In genomic region chr1:25238046-25238445, GRCh38 we compare ENCODE assay signal across 21 cellular contexts. TPM values are rescaled to one million over a fixed set of nuclear protein-coding genes. Genes with fewer than 3 reads are reported as not detected.
DNase-seq lines count a peak whose midpoint lies in the region; ATAC-seq and TF ChIP-seq lines count a peak whose summit lies in the region.
"Had no signal": no experiment of that assay in that cellular context is flagged by ENCODE, and none has a peak within 500 bp of the region (broad histone marks: within the 10 kb centered on the region; RNA-seq: fewer than 3 reads in every experiment).

No MANE protein-coding gene starts in this region.

- no peaks in the 10 kb centered on the region for H3K9me3 Mint-ChIP-seq in natural killer cell
- no peaks in the 10 kb centered on the region for H3K9me3 Mint-ChIP-seq in natural killer cell treated with Interleukin-12 subunit alpha and Interleukin-12 subunit beta and Interleukin-15 and Interleukin-18, amount 100 ng/mL, for 72 hours
- no peaks in the 10 kb centered on the region for H3K9me3 Mint-ChIP-seq in mesothelial cell of epicardium
- H3K9me3 Mint-ChIP-seq: T-helper 1 cell treated with Interleukin-12 subunit alpha and Interleukin-12 subunit beta and Interleukin-4 antibody, amounts not matched to agents 30 μg/mL and 1 μg/mL, for 36 hours had no signal

- no peak overlapping the region for H3K4me3 ChIP-seq in OCI-LY1 (ENCODE audit: low read depth, low read length, poor library complexity, severe bottlenecking)
- H3K4me3 ChIP-seq in colonic mucosa, result no peak overlapping the region
- H3K4me3 ChIP-seq: sigmoid colon, tibial nerve had no signal

- H3K4me1 Mint-ChIP-seq in natural killer cell (peaks cover 19 to 24% of the 10 kb centered on the region in 2 donors), mesothelial cell of epicardium (peaks cover 12% of the 10 kb centered on the region)
- peaks cover 17 to 28% of the 10 kb centered on the region in 2 donors for H3K4me1 Mint-ChIP-seq in natural killer cell treated with Interleukin-12 subunit alpha and Interleukin-12 subunit beta and Interleukin-15 and Interleukin-18, amount 100 ng/mL, for 72 hours (ENCODE audit: low read depth in 2 of 2)

- H3K27ac ChIP-seq in OCI-LY1 (ENCODE audit: low read depth, low read length, poor library complexity, severe bottlenecking) (peak overlapping the region; percentile 86), colonic mucosa (no peak overlapping the region)

- intact Hi-C loops in natural killer cell (cut with micrococcal nuclease), result no loop called here
- intact Hi-C loops in colonic mucosa (cut with DNase I), result no loop called here

- H3K79me2 ChIP-seq in OCI-LY1 (ENCODE audit: insufficient read depth, low read length), result no peaks in the 10 kb centered on the region

- H4K20me1 ChIP-seq in OCI-LY1 (ENCODE audit: insufficient read depth, low read length), result no peaks in the 10 kb centered on the region

- peak overlapping the region; percentile 6 for H3K4me3 Mint-ChIP-seq in natural killer cell
- no peak overlapping the region for H3K4me3 Mint-ChIP-seq in natural killer cell treated with Interleukin-12 subunit alpha and Interleukin-12 subunit beta and Interleukin-15 and Interleukin-18, amount 100 ng/mL, for 72 hours
- H3K4me3 Mint-ChIP-seq in mesothelial cell of epicardium, result no peak overlapping the region
- H3K4me3 Mint-ChIP-seq: T-helper 1 cell treated with Interleukin-12 subunit alpha and Interleukin-12 subunit beta and Interleukin-4 antibody, amounts not matched to agents 30 μg/mL and 1 μg/mL, for 36 hours had no signal

- H3K4me2 ChIP-seq in OCI-LY1 (ENCODE audit: low read length), result no peak overlapping the region

- H3K27me3 Mint-ChIP-seq in natural killer cell (ENCODE audit: low read depth in 2 of 2) (no peaks in the 10 kb centered on the region), mesothelial cell of epicardium (ENCODE audit: low read depth) (no peaks in the 10 kb centered on the region)
- no peaks in the 10 kb centered on the region for H3K27me3 Mint-ChIP-seq in natural killer cell treated with Interleukin-12 subunit alpha and Interleukin-12 subunit beta and Interleukin-15 and Interleukin-18, amount 100 ng/mL, for 72 hours

- no peaks in the 10 kb centered on the region for H3K9me2 ChIP-seq in OCI-LY1 (ENCODE audit: low read depth, low read length)

- H3K9me3 ChIP-seq in OCI-LY1 (ENCODE audit: low read length) (no peaks in the 10 kb centered on the region), colonic mucosa (no peaks in the 10 kb centered on the region)
- H3K9me3 ChIP-seq: sigmoid colon, tibial nerve had no signal

- H3K36me3 Mint-ChIP-seq in natural killer cell (peaks cover 11% of the 10 kb centered on the region), mesothelial cell of epicardium (peaks cover 7% of the 10 kb centered on the region)
- peaks cover 14% of the 10 kb centered on the region for H3K36me3 Mint-ChIP-seq in natural killer cell treated with Interleukin-12 subunit alpha and Interleukin-12 subunit beta and Interleukin-15 and Interleukin-18, amount 100 ng/mL, for 72 hours

- H3K27ac Mint-ChIP-seq in natural killer cell (peak overlapping the region; percentile 4 to 51), mesothelial cell of epicardium (peak overlapping the region; percentile 53)
- peak overlapping the region in 1 of 2 donors; percentile 60 for H3K27ac Mint-ChIP-seq in natural killer cell treated with Interleukin-12 subunit alpha and Interleukin-12 subunit beta and Interleukin-15 and Interleukin-18, amount 100 ng/mL, for 72 hours

- DNase-seq in natural killer cell (no peak), mesothelial cell of epicardium (ENCODE audit: low spot score in 2 of 2, unreplicated experiment in 2 of 2) (no peak), hepatic stellate cell (ENCODE audit: low spot score) (no peak), colonic mucosa (no peak), kidney glomerular epithelial cell (lab: John Stamatoyannopoulos, UW) (no peak)
- DNase-seq in natural killer cell treated with Interleukin-12 subunit alpha and Interleukin-12 subunit beta and Interleukin-15 and Interleukin-18, amount 100 ng/mL, for 72 hours (ENCODE audit: low spot score), result no peak
- DNase-seq: activated CD8-positive, alpha-beta memory T cell treated with anti-CD3 and anti-CD28 coated beads, Interleukin-2, amount 50 U/mL, for 48 hours; activated naive CD4-positive, alpha-beta T cell; AML-193; head of caudate nucleus; NCI-H1694; NCI-H69; SIG-M5; sigmoid colon; stimulated activated naive CD8-positive, alpha-beta T cell treated with anti-CD3 and anti-CD28 coated beads, Interleukin-15, Interleukin-2, amounts not matched to agents 100 U/mL and 50 U/mL, for 24 hours had no signal

- ATAC-seq in natural killer cell, result no peak
- ATAC-seq in natural killer cell treated with Interleukin-12 subunit alpha and Interleukin-12 subunit beta and Interleukin-15 and Interleukin-18, amount 100 ng/mL, for 72 hours, result no peak
- ATAC-seq: stimulated activated naive CD8-positive, alpha-beta T cell treated with anti-CD3 and anti-CD28 coated beads, Interleukin-15, Interleukin-2, amounts not matched to agents 100 U/mL and 50 U/mL, for 24 hours had no signal

- TF ChIP-seq CTCF in natural killer cell (IDR thresholded peaks at IDR 0.05) (no peak), OCI-LY1 (IDR thresholded peaks at IDR 0.05; ENCODE audit: low read length) (no peak), mesothelial cell of epicardium (IDR thresholded peaks at IDR 0.05; ENCODE audit: unreplicated experiment) (no peak), colonic mucosa (IDR thresholded peaks at IDR 0.05) (no peak)

- H3K9ac ChIP-seq in OCI-LY1 (ENCODE audit: low read length), result no peak overlapping the region
- H3K9ac ChIP-seq in colonic mucosa (ENCODE audit: low read depth in 2 of 2, low read length in 2 of 2), result no peak overlapping the region

- peaks cover 12% of the 10 kb centered on the region; the same call in 1 of the 2 replicates for H3F3A ChIP-seq in OCI-LY1 (ENCODE audit: insufficient read depth, low read length)

- H3K36me3 ChIP-seq in OCI-LY1 (ENCODE audit: insufficient read depth, low read length) (peaks cover 27% of the 10 kb centered on the region), colonic mucosa (no peaks in the 10 kb centered on the region)

- H2AFZ ChIP-seq in OCI-LY1 (ENCODE audit: low read length), result no peak overlapping the region

- H3K27me3 ChIP-seq in OCI-LY1 (ENCODE audit: insufficient read depth, low read length) (no peaks in the 10 kb centered on the region), colonic mucosa (no peaks in the 10 kb centered on the region)
- H3K27me3 ChIP-seq: sigmoid colon, tibial nerve had no signal

- H3K4me1 ChIP-seq in OCI-LY1 (ENCODE audit: insufficient read depth, low read length, severe bottlenecking) (peaks cover 67% of the 10 kb centered on the region), colonic mucosa (peaks cover 13% of the 10 kb centered on the region)

RNA-seq across cellular contexts. Expression of gene SYF2, which starts 5.7 kb away (rescaled TPM):
- total RNA-seq in natural killer cell (10 to 100 TPM; 67.9 to 92.2 (median 75.3) TPM), mesothelial cell of epicardium (32.3 to 37.7 TPM (median 36.9 TPM) in 3 replicates), colonic mucosa (10 to 100 TPM; 38.8 to 60.8 TPM)
- total RNA-seq in natural killer cell treated with Interleukin-12 subunit alpha and Interleukin-12 subunit beta and Interleukin-15 and Interleukin-18, amount 100 ng/mL, for 72 hours, result 10 to 100 TPM; 27.0 to 32.7 TPM

RNA-seq across cellular contexts. Expression of gene RSRP1, which starts 9.2 kb away (rescaled TPM):
- total RNA-seq in natural killer cell (100 to 1,000 TPM; 473 to 602 (median 589) TPM), mesothelial cell of epicardium (133 to 158 TPM (median 150 TPM) in 3 replicates), colonic mucosa (100 to 1,000 TPM; 129 to 137 TPM)
- 100 to 1,000 TPM; 117 to 171 TPM for total RNA-seq in natural killer cell treated with Interleukin-12 subunit alpha and Interleukin-12 subunit beta and Interleukin-15 and Interleukin-18, amount 100 ng/mL, for 72 hours

RNA-seq across cellular contexts. Expression of gene RHD, which starts 34.3 kb away (rescaled TPM):
- total RNA-seq in natural killer cell (under 1 TPM in 1 of 3 donors, not detected in 2; 0.21 TPM), mesothelial cell of epicardium (not detected in 3 replicates), colonic mucosa (under 1 TPM in 1 of 2 donors, not detected in 1; 0.10 TPM)
- not detected for total RNA-seq in natural killer cell treated with Interleukin-12 subunit alpha and Interleukin-12 subunit beta and Interleukin-15 and Interleukin-18, amount 100 ng/mL, for 72 hours
- total RNA-seq: G401, lower leg skin, osteoblast, tibial nerve had no signal
